9 cellular contexts compared by ENCODE assay signal in the genomic region with DNA sequence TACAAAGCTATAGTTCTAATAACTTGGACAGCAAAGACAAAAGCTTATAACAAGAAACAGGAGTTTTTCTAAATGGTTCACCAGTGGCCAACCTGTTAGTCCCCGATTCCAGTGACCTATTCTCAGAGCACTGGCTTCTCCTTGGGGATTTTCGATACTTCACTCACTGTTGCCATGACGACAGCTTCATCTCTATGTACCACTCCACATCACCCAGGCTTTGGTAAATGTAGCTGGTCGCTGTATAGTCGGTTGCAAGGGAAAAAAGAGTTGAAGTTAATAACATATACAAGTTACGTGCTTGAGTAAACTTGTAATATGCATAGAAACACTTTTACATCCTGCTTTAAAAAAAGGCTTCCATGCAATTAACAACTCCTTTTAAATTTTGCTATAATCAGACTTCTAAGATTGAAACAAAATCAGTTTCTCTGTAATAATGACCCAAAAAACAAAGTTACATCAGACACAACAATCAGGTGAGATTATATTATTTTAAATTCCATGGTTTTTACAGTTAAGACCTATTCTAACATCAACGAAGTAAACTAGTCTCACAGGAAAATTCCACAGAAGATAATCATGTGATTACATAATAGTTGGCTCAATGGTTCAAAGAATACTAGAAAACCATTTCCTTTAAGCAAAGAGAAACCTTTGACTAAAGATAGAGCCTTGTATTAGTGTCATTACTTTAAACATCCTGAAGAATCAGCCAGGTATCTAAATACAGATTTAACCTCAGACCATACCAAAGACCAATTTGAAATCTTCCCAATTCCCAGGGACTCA. TPM values are rescaled to one million over a fixed set of nuclear protein-coding genes. Genes with fewer than 3 reads are reported as not detected.
DNase-seq lines count a peak whose midpoint lies in the region; ATAC-seq and TF ChIP-seq lines count a peak whose summit lies in the region.
"Had no signal": no experiment of that assay in that cellular context is flagged by ENCODE, and none has a peak within 500 bp of the region (broad histone marks: within the 10 kb centered on the region; RNA-seq: fewer than 3 reads in every experiment).

No MANE protein-coding gene starts in this region.

- H3K27ac ChIP-seq in gastroesophageal sphincter (peak overlapping the region in 2 of 4 donors; percentile 43 to 100), subcutaneous abdominal adipose tissue (ENCODE audit: low read depth, low read length) (peak overlapping the region; percentile 100)

- no peak for TF ChIP-seq EP300 in gastroesophageal sphincter (IDR thresholded peaks at IDR 0.05)

- TF ChIP-seq CTCF in gastroesophageal sphincter (IDR thresholded peaks at IDR 0.05): no peak

- H3K9me3 Mint-ChIP-seq in activated T-cell treated with anti-CD3 and anti-CD28 coated beads, Interleukin-2, amount 50 U/mL, for 72 hours: no peaks in the 10 kb centered on the region

- peaks cover 28 to 60% of the 10 kb centered on the region in 2 donors for H3K36me3 Mint-ChIP-seq in activated T-cell treated with anti-CD3 and anti-CD28 coated beads, Interleukin-2, amount 50 U/mL, for 72 hours (ENCODE audit: insufficient read depth in 2 of 2)
- peaks cover 9% of the 10 kb centered on the region for H3K36me3 Mint-ChIP-seq in T-helper 17 cell (ENCODE audit: low read depth)

- 41 to 42% methylated on average over 7 of the region's 7 CpGs for WGBS in gastroesophageal sphincter (ENCODE audit: low coverage in 1 of 2), 2 donors

- H3K4me1 Mint-ChIP-seq in activated T-cell treated with anti-CD3 and anti-CD28 coated beads, Interleukin-2, amount 50 U/mL, for 72 hours (ENCODE audit: low read depth): peaks cover 71% of the 10 kb centered on the region
- peaks cover 44% of the 10 kb centered on the region for H3K4me1 Mint-ChIP-seq in T-helper 17 cell

- DNase-seq in activated T-cell treated with anti-CD3 and anti-CD28 coated beads, Interleukin-2, amount 50 U/mL, for 72 hours: no peak
- no peak for DNase-seq in activated T-cell treated with anti-CD3 and anti-CD28 coated beads, Interleukin-2, amount 50 U/mL, for 48 hours
- no peak for DNase-seq in T-helper 17 cell
- DNase-seq in stimulated activated CD4-positive, alpha-beta T cell treated with anti-CD3 and anti-CD28 coated beads, Interleukin-1b, Interleukin-23, amount 100 ng/mL, for 48 hours: no peak
- DNase-seq: pancreas had no signal

- H3K9me3 ChIP-seq in T-helper 17 cell (ENCODE audit: control insufficient read depth, low read length, poor library complexity, severe bottlenecking) (no peaks in the 10 kb centered on the region), gastroesophageal sphincter (no peaks in the 10 kb centered on the region), subcutaneous abdominal adipose tissue (ENCODE audit: control insufficient read depth in 5 of 5, low read length in 5 of 5) (no peaks in the 10 kb centered on the region)
- H3K9me3 ChIP-seq: pancreas had no signal

- H3K27ac Mint-ChIP-seq in activated T-cell treated with anti-CD3 and anti-CD28 coated beads, Interleukin-2, amount 50 U/mL, for 72 hours: peak overlapping the region; percentile 98
- H3K27ac Mint-ChIP-seq in T-helper 17 cell: peak overlapping the region; percentile 99

- ATAC-seq in activated T-cell treated with anti-CD3 and anti-CD28 coated beads, Interleukin-2, amount 50 U/mL, for 72 hours (replicated peaks in 1 of 2): no peak
- ATAC-seq in T-helper 17 cell (no peak), gastroesophageal sphincter (no peak), HG02763 (IDR thresholded peaks at IDR 0.05; ENCODE audit: unreplicated experiment) (no peak), HG02884 (IDR thresholded peaks at IDR 0.05; ENCODE audit: unreplicated experiment) (no peak)
- ATAC-seq: pancreas had no signal

- no peaks in the 10 kb centered on the region for H3K27me3 Mint-ChIP-seq in activated T-cell treated with anti-CD3 and anti-CD28 coated beads, Interleukin-2, amount 50 U/mL, for 72 hours (ENCODE audit: low read depth)
- no peaks in the 10 kb centered on the region for H3K27me3 Mint-ChIP-seq in T-helper 17 cell

- H3K36me3 ChIP-seq in gastroesophageal sphincter: peaks cover 2 to 50% of the 10 kb centered on the region in 2 donors
- H3K36me3 ChIP-seq in subcutaneous abdominal adipose tissue (ENCODE audit: control insufficient read depth in 5 of 5, insufficient read depth in 5 of 5, low read length in 5 of 5): peaks cover 54 to 68% (median 59%) of the 10 kb centered on the region in 5 donors

- no peak for TF ChIP-seq POLR2A in gastroesophageal sphincter (IDR thresholded peaks at IDR 0.05)

- H3K4me3 ChIP-seq in gastroesophageal sphincter (peak overlapping the region; percentile 88 to 95), subcutaneous abdominal adipose tissue (ENCODE audit: low read depth in 1 of 5, low read length in 5 of 5) (peak overlapping the region; percentile 91 to 99 (median 99))

- peak overlapping the region in 3 of 5 donors; percentile 100 for H3K9ac ChIP-seq in subcutaneous abdominal adipose tissue (ENCODE audit: low read length in 5 of 5)

- no peaks in the 10 kb centered on the region for H3K27me3 ChIP-seq in gastroesophageal sphincter
- no peaks in the 10 kb centered on the region for H3K27me3 ChIP-seq in subcutaneous abdominal adipose tissue (ENCODE audit: control insufficient read depth in 5 of 5, insufficient read depth in 4 of 5, low read length in 5 of 5)
- H3K27me3 ChIP-seq: pancreas had no signal

- peak overlapping the region; percentile 93 to 96 for H3K4me3 Mint-ChIP-seq in activated T-cell treated with anti-CD3 and anti-CD28 coated beads, Interleukin-2, amount 50 U/mL, for 72 hours
- H3K4me3 Mint-ChIP-seq in T-helper 17 cell: peak overlapping the region; percentile 94

- peaks cover 40 to 73% (median 57%) of the 10 kb centered on the region in 3 donors for H3K4me1 ChIP-seq in gastroesophageal sphincter
- H3K4me1 ChIP-seq in subcutaneous abdominal adipose tissue (ENCODE audit: control insufficient read depth in 5 of 5, insufficient read depth in 5 of 5, low read length in 5 of 5): peaks cover 5 to 63% (median 62%) of the 10 kb centered on the region in 5 donors

RNA-seq across cellular contexts. Expression of gene CCNL1, which starts 2.9 kb away (rescaled TPM):
- 100 to 1,000 TPM; 248 to 315 TPM for total RNA-seq in activated T-cell treated with anti-CD3 and anti-CD28 coated beads, Interleukin-2, amount 50 U/mL, for 72 hours
- total RNA-seq in T-helper 17 cell (1,000 to 10,000 TPM; 1,190 to 1,257 TPM), gastroesophageal sphincter (100 to 1,000 TPM in 2 of 4 donors, 10 to 100 TPM in 2; 32.7 to 211 (median 92.6) TPM)
